ENCODE assay signal across 1 cellular context in the genomic region with DNA sequence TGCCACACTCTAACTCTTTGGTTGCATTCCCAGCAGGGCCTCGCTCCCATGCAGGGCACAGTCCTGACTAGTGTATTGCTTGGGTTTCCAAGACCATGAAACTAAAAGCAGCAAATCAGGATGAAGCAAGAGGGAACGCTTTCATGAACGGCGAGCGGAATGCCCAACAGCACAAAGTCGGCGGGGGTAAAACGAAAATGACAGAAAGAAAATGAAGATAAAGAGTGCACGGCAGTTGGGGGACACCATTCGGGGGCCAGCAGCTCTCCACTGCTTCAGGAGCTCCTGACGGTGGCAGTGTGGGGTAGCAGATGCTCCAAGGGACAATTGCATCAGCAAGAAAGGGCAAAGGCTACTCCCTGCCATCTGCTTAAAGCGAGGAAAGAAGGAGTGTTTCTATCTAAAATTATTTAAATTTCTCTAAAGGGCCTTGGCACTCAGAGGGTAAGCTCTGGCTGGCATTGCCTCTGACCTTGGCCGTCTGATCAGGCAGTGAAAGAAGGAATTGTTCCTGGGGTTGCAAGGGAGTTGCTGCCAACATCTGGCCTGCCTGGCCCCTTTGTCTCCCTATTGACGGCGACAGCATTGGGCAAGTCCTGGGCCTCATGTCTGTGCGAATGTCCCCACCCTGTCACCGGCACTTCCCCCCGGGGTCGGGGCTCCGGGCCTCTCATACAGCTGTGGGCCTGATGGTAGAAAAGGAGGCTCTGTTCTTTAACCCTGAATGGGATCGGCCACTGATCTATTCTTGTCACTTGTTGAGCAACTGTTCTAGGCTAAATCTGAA.
TF ChIP-seq lines count a peak whose summit lies in the region.

No MANE protein-coding gene starts in this region.

TF ChIP-seq in HepG2, 621 proteins besides CTCF, POLR2A, EP300 and RAD21 (continued from another document and continues in another):
- TF ChIP-seq, protein P1, sequence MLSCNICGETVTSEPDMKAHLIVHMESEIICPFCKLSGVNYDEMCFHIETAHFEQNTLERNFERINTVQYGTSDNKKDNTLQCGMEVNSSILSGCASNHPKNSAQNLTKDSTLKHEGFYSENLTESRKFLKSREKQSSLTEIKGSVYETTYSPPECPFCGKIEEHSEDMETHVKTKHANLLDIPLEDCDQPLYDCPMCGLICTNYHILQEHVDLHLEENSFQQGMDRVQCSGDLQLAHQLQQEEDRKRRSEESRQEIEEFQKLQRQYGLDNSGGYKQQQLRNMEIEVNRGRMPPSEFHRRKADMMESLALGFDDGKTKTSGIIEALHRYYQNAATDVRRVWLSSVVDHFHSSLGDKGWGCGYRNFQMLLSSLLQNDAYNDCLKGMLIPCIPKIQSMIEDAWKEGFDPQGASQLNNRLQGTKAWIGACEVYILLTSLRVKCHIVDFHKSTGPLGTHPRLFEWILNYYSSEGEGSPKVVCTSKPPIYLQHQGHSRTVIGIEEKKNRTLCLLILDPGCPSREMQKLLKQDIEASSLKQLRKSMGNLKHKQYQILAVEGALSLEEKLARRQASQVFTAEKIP (CRISPR knock-in tag; IDR thresholded peaks at IDR 0.05; ENCODE audit: borderline replicate concordance) = no peak
- TF ChIP-seq U2AF1 (optimal IDR thresholded peaks at IDR 0.05; ENCODE audit: low read depth, low read length) = no peak
- TF ChIP-seq STAT5B (CRISPR knock-in tag; IDR thresholded peaks at IDR 0.05) = no peak
- TF ChIP-seq FOXO1 (CRISPR knock-in tag; IDR thresholded peaks at IDR 0.05) = peak; percentile 38; the same call in 1 of the 2 replicates
- TF ChIP-seq NR2F1 (CRISPR knock-in tag; IDR thresholded peaks at IDR 0.05) = peak; percentile 59 to 67; a peak in 3 of 4 replicates
- no peak for TF ChIP-seq GZF1 (CRISPR knock-in tag; IDR thresholded peaks at IDR 0.05)
- TF ChIP-seq MED8 (CRISPR knock-in tag; IDR thresholded peaks at IDR 0.05; ENCODE audit: insufficient replicate concordance) = no peak
- no peak for TF ChIP-seq ZNF264 (CRISPR knock-in tag; IDR thresholded peaks at IDR 0.05)
- no peak for TF ChIP-seq HCFC1 (IDR thresholded peaks at IDR 0.05; ENCODE audit: low read depth, low read length)
- peak; percentile 35; the same call in 1 of the 2 replicates for TF ChIP-seq NCOA2 (CRISPR knock-in tag; IDR thresholded peaks at IDR 0.05)
- TF ChIP-seq, protein P2, sequence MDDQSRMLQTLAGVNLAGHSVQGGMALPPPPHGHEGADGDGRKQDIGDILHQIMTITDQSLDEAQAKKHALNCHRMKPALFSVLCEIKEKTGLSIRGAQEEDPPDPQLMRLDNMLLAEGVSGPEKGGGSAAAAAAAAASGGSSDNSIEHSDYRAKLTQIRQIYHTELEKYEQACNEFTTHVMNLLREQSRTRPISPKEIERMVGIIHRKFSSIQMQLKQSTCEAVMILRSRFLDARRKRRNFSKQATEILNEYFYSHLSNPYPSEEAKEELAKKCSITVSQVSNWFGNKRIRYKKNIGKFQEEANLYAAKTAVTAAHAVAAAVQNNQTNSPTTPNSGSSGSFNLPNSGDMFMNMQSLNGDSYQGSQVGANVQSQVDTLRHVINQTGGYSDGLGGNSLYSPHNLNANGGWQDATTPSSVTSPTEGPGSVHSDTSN (CRISPR knock-in tag; IDR thresholded peaks at IDR 0.05; ENCODE audit: borderline replicate concordance) = no peak
- TF ChIP-seq GFI1 (CRISPR knock-in tag; IDR thresholded peaks at IDR 0.05; ENCODE audit: borderline replicate concordance) = no peak
- no peak for TF ChIP-seq ZNF773 (CRISPR knock-in tag; IDR thresholded peaks at IDR 0.05; ENCODE audit: borderline replicate concordance)
- TF ChIP-seq HOXA9 (CRISPR knock-in tag; IDR thresholded peaks at IDR 0.05; ENCODE audit: borderline replicate concordance) = no peak
- no peak for TF ChIP-seq RFX1 (IDR thresholded peaks at IDR 0.05)
- TF ChIP-seq NFE2L1 (CRISPR knock-in tag; IDR thresholded peaks at IDR 0.05; ENCODE audit: borderline replicate concordance) = no peak
- TF ChIP-seq ZFP36L2 (CRISPR knock-in tag; IDR thresholded peaks at IDR 0.05) = no peak
- TF ChIP-seq KDM6A (CRISPR knock-in tag; IDR thresholded peaks at IDR 0.05; ENCODE audit: low read depth) = no peak
- no peak for TF ChIP-seq PCBP1 (IDR thresholded peaks at IDR 0.05; ENCODE audit: borderline replicate concordance, low read depth, low read length)
- no peak for TF ChIP-seq ARHGAP35 (CRISPR knock-in tag; IDR thresholded peaks at IDR 0.05; ENCODE audit: borderline replicate concordance)
- no peak for TF ChIP-seq SYNCRIP (IDR thresholded peaks at IDR 0.05; ENCODE audit: insufficient read depth, low read depth, low read length)
- no peak for TF ChIP-seq ZNF775 (CRISPR knock-in tag; IDR thresholded peaks at IDR 0.05; ENCODE audit: borderline replicate concordance)
- no peak for TF ChIP-seq IRF2 (CRISPR knock-in tag; IDR thresholded peaks at IDR 0.05)
- no peak for TF ChIP-seq ZKSCAN8 (CRISPR knock-in tag; IDR thresholded peaks at IDR 0.05; ENCODE audit: borderline replicate concordance)
- no peak for TF ChIP-seq ADNP (CRISPR knock-in tag; IDR thresholded peaks at IDR 0.05)
- no peak for TF ChIP-seq TBX3 (IDR thresholded peaks at IDR 0.05; ENCODE audit: borderline replicate concordance)
- peak; percentile 39; the same call in 1 of the 2 replicates for TF ChIP-seq MTA1 (CRISPR knock-in tag; IDR thresholded peaks at IDR 0.05; ENCODE audit: borderline replicate concordance)
- no peak for TF ChIP-seq SMARCC2 (IDR thresholded peaks at IDR 0.05)
- TF ChIP-seq, protein P3, sequence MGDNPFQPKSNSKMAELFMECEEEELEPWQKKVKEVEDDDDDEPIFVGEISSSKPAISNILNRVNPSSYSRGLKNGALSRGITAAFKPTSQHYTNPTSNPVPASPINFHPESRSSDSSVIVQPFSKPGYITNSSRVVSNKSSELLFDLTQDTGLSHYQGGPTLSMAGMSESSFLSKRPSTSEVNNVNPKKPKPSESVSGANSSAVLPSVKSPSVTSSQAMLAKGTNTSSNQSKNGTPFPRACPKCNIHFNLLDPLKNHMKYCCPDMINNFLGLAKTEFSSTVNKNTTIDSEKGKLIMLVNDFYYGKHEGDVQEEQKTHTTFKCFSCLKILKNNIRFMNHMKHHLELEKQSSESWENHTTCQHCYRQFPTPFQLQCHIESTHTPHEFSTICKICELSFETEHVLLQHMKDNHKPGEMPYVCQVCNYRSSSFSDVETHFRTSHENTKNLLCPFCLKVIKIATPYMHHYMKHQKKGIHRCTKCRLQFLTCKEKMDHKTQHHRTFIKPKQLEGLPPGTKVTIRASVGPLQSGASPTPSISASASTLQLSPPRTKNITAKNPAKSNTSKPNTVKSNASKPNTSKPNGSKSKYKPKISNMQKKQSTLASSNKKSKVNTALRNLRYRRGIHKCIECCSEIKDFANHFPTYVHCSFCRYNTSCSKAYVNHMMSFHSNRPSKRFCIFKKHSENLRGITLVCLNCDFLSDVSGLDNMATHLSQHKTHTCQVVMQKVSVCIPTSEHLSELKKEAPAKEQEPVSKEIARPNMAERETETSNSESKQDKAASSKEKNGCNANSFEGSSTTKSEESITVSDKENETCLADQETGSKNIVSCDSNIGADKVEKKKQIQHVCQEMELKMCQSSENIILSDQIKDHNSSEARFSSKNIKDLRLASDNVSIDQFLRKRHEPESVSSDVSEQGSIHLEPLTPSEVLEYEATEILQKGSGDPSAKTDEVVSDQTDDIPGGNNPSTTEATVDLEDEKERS (CRISPR knock-in tag; IDR thresholded peaks at IDR 0.05) = no peak
- no peak for TF ChIP-seq RELA (CRISPR knock-in tag; IDR thresholded peaks at IDR 0.05)
- TF ChIP-seq ZNF749 (CRISPR knock-in tag; IDR thresholded peaks at IDR 0.05; ENCODE audit: borderline replicate concordance) = no peak
- no peak for TF ChIP-seq ZNF12 (CRISPR knock-in tag; IDR thresholded peaks at IDR 0.05)
- TF ChIP-seq, protein P4, sequence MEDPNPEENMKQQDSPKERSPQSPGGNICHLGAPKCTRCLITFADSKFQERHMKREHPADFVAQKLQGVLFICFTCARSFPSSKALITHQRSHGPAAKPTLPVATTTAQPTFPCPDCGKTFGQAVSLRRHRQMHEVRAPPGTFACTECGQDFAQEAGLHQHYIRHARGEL (CRISPR knock-in tag; IDR thresholded peaks at IDR 0.05) = no peak
- TF ChIP-seq, protein P5, sequence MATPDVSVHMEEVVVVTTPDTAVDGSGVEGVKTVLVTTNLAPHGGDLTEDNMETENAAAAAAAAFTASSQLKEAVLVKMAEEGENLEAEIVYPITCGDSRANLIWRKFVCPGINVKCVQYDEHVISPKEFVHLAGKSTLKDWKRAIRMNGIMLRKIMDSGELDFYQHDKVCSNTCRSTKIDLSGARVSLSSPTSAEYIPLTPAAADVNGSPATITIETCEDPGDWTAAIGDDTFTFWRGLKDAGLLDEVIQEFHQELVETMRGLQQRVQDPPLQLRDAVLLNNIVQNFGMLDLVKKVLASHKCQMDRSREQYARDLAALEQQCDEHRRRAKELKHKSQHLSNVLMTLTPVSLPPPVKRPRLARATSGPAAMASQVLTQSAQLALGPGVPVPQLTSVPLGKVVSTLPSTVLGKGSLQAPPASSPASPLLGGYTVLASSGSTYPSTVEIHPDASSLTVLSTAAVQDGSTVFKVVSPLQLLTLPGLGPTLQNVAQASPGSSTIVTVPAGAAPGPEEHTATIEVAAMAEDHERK (CRISPR knock-in tag; IDR thresholded peaks at IDR 0.05; ENCODE audit: low read depth) = no peak
- no peak for TF ChIP-seq FOXA1 (IDR thresholded peaks at IDR 0.05)
- 0 out of 2 replicates have a peak, but pooled peaks have one; percentile 3 for TF ChIP-seq FOXA1 (CRISPR knock-in tag; IDR thresholded peaks at IDR 0.05)
- TF ChIP-seq, protein P6, sequence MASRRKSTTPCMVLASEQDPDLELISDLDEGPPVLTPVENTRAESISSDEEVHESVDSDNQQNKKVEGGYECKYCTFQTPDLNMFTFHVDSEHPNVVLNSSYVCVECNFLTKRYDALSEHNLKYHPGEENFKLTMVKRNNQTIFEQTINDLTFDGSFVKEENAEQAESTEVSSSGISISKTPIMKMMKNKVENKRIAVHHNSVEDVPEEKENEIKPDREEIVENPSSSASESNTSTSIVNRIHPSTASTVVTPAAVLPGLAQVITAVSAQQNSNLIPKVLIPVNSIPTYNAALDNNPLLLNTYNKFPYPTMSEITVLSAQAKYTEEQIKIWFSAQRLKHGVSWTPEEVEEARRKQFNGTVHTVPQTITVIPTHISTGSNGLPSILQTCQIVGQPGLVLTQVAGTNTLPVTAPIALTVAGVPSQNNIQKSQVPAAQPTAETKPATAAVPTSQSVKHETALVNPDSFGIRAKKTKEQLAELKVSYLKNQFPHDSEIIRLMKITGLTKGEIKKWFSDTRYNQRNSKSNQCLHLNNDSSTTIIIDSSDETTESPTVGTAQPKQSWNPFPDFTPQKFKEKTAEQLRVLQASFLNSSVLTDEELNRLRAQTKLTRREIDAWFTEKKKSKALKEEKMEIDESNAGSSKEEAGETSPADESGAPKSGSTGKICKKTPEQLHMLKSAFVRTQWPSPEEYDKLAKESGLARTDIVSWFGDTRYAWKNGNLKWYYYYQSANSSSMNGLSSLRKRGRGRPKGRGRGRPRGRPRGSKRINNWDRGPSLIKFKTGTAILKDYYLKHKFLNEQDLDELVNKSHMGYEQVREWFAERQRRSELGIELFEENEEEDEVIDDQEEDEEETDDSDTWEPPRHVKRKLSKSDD (CRISPR knock-in tag; IDR thresholded peaks at IDR 0.05; ENCODE audit: low read depth) = no peak
- TF ChIP-seq, protein P7, sequence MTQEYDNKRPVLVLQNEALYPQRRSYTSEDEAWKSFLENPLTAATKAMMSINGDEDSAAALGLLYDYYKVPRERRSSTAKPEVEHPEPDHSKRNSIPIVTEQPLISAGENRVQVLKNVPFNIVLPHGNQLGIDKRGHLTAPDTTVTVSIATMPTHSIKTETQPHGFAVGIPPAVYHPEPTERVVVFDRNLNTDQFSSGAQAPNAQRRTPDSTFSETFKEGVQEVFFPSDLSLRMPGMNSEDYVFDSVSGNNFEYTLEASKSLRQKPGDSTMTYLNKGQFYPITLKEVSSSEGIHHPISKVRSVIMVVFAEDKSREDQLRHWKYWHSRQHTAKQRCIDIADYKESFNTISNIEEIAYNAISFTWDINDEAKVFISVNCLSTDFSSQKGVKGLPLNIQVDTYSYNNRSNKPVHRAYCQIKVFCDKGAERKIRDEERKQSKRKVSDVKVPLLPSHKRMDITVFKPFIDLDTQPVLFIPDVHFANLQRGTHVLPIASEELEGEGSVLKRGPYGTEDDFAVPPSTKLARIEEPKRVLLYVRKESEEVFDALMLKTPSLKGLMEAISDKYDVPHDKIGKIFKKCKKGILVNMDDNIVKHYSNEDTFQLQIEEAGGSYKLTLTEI (CRISPR knock-in tag; conservative IDR thresholded peaks at IDR 0.05) = no peak
- TF ChIP-seq ZNF782 (CRISPR knock-in tag; IDR thresholded peaks at IDR 0.05; ENCODE audit: borderline replicate concordance) = no peak
- TF ChIP-seq CAMTA2 (CRISPR knock-in tag; IDR thresholded peaks at IDR 0.05; ENCODE audit: borderline replicate concordance) = no peak
- no peak for TF ChIP-seq ZNF121 (CRISPR knock-in tag; IDR thresholded peaks at IDR 0.05)
- TF ChIP-seq MEIS1 (CRISPR knock-in tag; IDR thresholded peaks at IDR 0.05; ENCODE audit: borderline replicate concordance) = no peak
- no peak; the same call in 1 of the 2 replicates for TF ChIP-seq ZNF350 (CRISPR knock-in tag; IDR thresholded peaks at IDR 0.05; ENCODE audit: borderline replicate concordance, low read depth)
- TF ChIP-seq ZSCAN21 (CRISPR knock-in tag; IDR thresholded peaks at IDR 0.05; ENCODE audit: borderline replicate concordance) = no peak
- no peak for TF ChIP-seq ZSCAN25 (CRISPR knock-in tag; IDR thresholded peaks at IDR 0.05)
- no peak for TF ChIP-seq ZNF382 (CRISPR knock-in tag; IDR thresholded peaks at IDR 0.05; ENCODE audit: borderline replicate concordance)
- no peak for TF ChIP-seq ZNF790 (CRISPR knock-in tag; IDR thresholded peaks at IDR 0.05; ENCODE audit: borderline replicate concordance)
- TF ChIP-seq GABPA (IDR thresholded peaks at IDR 0.05; ENCODE audit: low read depth, low read length) = no peak
- TF ChIP-seq GABPA (CRISPR knock-in tag; IDR thresholded peaks at IDR 0.05; ENCODE audit: low read depth) = no peak
- no peak; the same call in 1 of the 2 replicates for TF ChIP-seq MED1 (CRISPR knock-in tag; IDR thresholded peaks at IDR 0.05)
- TF ChIP-seq KMT2B (CRISPR knock-in tag; IDR thresholded peaks at IDR 0.05) = no peak
- TF ChIP-seq, protein P8, sequence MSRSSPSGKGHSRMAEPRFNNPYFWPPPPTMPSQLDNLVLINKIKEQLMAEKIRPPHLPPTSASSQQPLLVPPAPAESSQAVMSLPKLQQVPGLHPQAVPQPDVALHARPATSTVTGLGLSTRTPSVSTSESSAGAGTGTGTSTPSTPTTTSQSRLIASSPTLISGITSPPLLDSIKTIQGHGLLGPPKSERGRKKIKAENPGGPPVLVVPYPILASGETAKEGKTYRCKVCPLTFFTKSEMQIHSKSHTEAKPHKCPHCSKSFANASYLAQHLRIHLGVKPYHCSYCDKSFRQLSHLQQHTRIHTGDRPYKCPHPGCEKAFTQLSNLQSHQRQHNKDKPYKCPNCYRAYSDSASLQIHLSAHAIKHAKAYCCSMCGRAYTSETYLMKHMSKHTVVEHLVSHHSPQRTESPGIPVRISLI (CRISPR knock-in tag; IDR thresholded peaks at IDR 0.05; ENCODE audit: borderline replicate concordance) = no peak; the same call in 1 of the 2 replicates
- TF ChIP-seq, protein P9, sequence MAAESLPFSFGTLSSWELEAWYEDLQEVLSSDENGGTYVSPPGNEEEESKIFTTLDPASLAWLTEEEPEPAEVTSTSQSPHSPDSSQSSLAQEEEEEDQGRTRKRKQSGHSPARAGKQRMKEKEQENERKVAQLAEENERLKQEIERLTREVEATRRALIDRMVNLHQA (CRISPR knock-in tag; IDR thresholded peaks at IDR 0.05) = no peak
